In genomic region chr17:5282639-5283217, GRCh38 we compare ENCODE assay signal across 8 cellular contexts. TPM values are rescaled to one million over a fixed set of nuclear protein-coding genes. Genes with fewer than 3 reads are reported as not detected.
DNase-seq lines count a peak whose midpoint lies in the region; ATAC-seq and TF ChIP-seq lines count a peak whose summit lies in the region.

No MANE protein-coding gene starts in this region.

- no peaks in the 10 kb centered on the region for H3K27me3 Mint-ChIP-seq in T-cell

- DNase-seq in HFF-Myc (ENCODE audit: extremely low read depth, low read depth) (no peak), T-cell (peak in 21 of 34 experiments; percentile 1 to 46 (median 24)), cardiac fibroblast (ENCODE audit: low read depth in 2 of 2) (peak; percentile 17 to 31), medulla oblongata (ENCODE audit: extremely low spot score) (peak; percentile 18), NCI-H1105 (lab: John Stamatoyannopoulos, UW) (no peak), T1000 (lab: John Stamatoyannopoulos, UW) (no peak)
- DNase-seq in stimulated activated CD8-positive, alpha-beta memory T cell treated with anti-CD3 and anti-CD28 coated beads, Interleukin-12 subunit alpha, Interleukin-12 subunit beta, amount 100 ng/mL, for 1 hour (ENCODE audit: low read depth) = peak; percentile 15

- H3K27me3 ChIP-seq in BLaER1 treated with 17β-estradiol and CSF1 and Interleukin-3, amounts not matched to agents 10 nM and 100 nM = no peaks in the 10 kb centered on the region

- H3K9me3 ChIP-seq in BLaER1 treated with 17β-estradiol and CSF1 and Interleukin-3, amounts not matched to agents 10 nM and 100 nM (replicated peaks in 1 of 11) = no peaks in the 10 kb centered on the region

- no peaks in the 10 kb centered on the region for H3K36me3 Mint-ChIP-seq in T-cell

- H3K27ac ChIP-seq in BLaER1 treated with 17β-estradiol and CSF1 and Interleukin-3, amounts not matched to agents 10 nM and 100 nM = peak overlapping the region; percentile 87 to 97 (median 93)

- CTCF ChIA-PET in T-cell (lab: Charles Lee) = no interaction called here

- TF ChIP-seq CTCF in HFF-Myc (IDR thresholded peaks at IDR 0.05; ENCODE audit: low read depth, low read length, missing control alignments) (no peak), cardiac fibroblast (IDR thresholded peaks at IDR 0.05; ENCODE audit: low read depth, low read length) (no peak)

- H4K20me1 ChIP-seq in BLaER1 treated with 17β-estradiol and CSF1 and Interleukin-3, amounts not matched to agents 10 nM and 100 nM = peaks cover 39 to 52% (median 51%) of the 10 kb centered on the region in 11 experiments; a peak in 21 of 22 replicates

- peak overlapping the region; percentile 84 to 92 (median 89) for H3K4me3 Mint-ChIP-seq in T-cell

- no peaks in the 10 kb centered on the region for H3K9me3 Mint-ChIP-seq in T-cell

- ATAC-seq in T-cell (replicated peaks in 1 of 4) = peak in 1 of 4 experiments; percentile 53

- peaks cover 22 to 38% (median 29%) of the 10 kb centered on the region in 10 experiments for H3K4me1 ChIP-seq in BLaER1 treated with 17β-estradiol and CSF1 and Interleukin-3, amounts not matched to agents 10 nM and 100 nM

- peak overlapping the region; percentile 85 to 86 for H3K27ac Mint-ChIP-seq in T-cell

- H3K9ac ChIP-seq in BLaER1 treated with 17β-estradiol and CSF1 and Interleukin-3, amounts not matched to agents 10 nM and 100 nM = peak overlapping the region; percentile 88 to 98 (median 95)

- H3K36me3 ChIP-seq in BLaER1 treated with 17β-estradiol and CSF1 and Interleukin-3, amounts not matched to agents 10 nM and 100 nM = peaks cover 0 to 34% (median 26%) of the 10 kb centered on the region in 11 experiments; a peak in 16 of 22 replicates

- H3K4me1 Mint-ChIP-seq in T-cell = peaks cover 37 to 44% (median 40%) of the 10 kb centered on the region in 3 donors

- peak overlapping the region; percentile 79 to 96 (median 90) for H3K4me2 ChIP-seq in BLaER1 treated with 17β-estradiol and CSF1 and Interleukin-3, amounts not matched to agents 10 nM and 100 nM

- POLR2A ChIA-PET in T-cell (lab: Charles Lee) = no interaction called here

- H3K4me3 ChIP-seq in BLaER1 treated with 17β-estradiol and CSF1 and Interleukin-3, amounts not matched to agents 10 nM and 100 nM = peak overlapping the region; percentile 73 to 96 (median 89)
- H3K4me3 ChIP-seq in HFF-Myc (replicated peaks; ENCODE audit: low read depth, low read length) (peak overlapping the region; percentile 79), cardiac fibroblast (replicated peaks in 1 of 2; ENCODE audit: low read depth in 2 of 2, low read length in 2 of 2) (peak overlapping the region; percentile 70)

RNA-seq across cellular contexts. Expression of gene RABEP1, which starts 0.6 kb away (rescaled TPM):
- total RNA-seq in T-cell = 10 to 100 TPM; 39.1 to 48.1 (median 47.7) TPM

RNA-seq across cellular contexts. Expression of gene SCIMP, which starts 48.1 kb away (rescaled TPM):
- 1 to 10 TPM in 3 of 5 donors, under 1 TPM in 2; 0.61 to 1.8 (median 1.2) TPM for total RNA-seq in T-cell

Comparison
In these comparisons a context has a peak if more than half of its experiments do, and no peak if none do; other contexts are left out.
1. DNase-seq: peak in T-cell (21 of 34), cardiac fibroblast (2 of 2), medulla oblongata (single experiment) and stimulated activated CD8-positive, alpha-beta memory T cell treated with anti-CD3 and anti-CD28 coated beads, Interleukin-12 subunit alpha, Interleukin-12 subunit beta, amount 100 ng/mL, for 1 hour (single experiment); none in HFF-Myc (single experiment), NCI-H1105 (single experiment) and T1000 (single experiment).
2. Peak in every context shown above with its lines, with median percentiles within 50 percentile points of each other: H3K4me3 ChIP-seq.